Comparison of ENCODE assay signal across 8 cellular contexts in the genomic region with DNA sequence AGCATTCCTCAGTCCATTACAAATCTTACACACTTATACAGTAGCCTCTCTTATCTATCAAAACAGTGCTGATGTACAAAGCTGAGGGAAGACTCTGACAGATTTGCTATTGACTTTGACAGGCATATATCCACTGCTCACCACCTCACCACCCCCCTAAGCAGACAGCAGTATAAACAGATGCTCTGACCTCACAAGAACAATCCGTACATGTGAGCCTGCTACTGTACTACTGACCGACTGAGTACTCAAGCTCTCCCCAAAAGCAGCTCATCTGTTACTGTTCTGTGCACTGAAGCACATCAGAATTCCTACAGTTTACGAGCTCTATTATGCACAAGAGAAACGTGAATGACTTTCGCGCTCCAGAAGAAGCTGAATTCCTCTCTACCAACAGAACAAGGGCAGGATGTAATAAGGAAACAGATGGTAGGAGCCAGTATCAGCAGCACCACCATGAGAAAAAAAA.
DNase-seq lines count a peak whose midpoint lies in the region; ATAC-seq and TF ChIP-seq lines count a peak whose summit lies in the region.

No MANE protein-coding gene starts in this region.

- intact Hi-C loops in CD4-positive, alpha-beta T cell (cut with DNase I, micrococcal nuclease), result no loop called here

- H3K27ac ChIP-seq in CD4-positive, alpha-beta T cell (ENCODE audit: low read depth, low read length), result no peak overlapping the region

- no peaks in the 10 kb centered on the region for H3K9me3 ChIP-seq in CD4-positive, alpha-beta T cell (ENCODE audit: control insufficient read depth, low read length)

- POLR2A ChIA-PET in CD4-positive, alpha-beta T cell (lab: Charles Lee), result no interaction called here

- no peak overlapping the region for H3K4me3 Mint-ChIP-seq in progenitor cell of endocrine pancreas (ENCODE audit: low read depth)
- no peak overlapping the region for H3K4me3 Mint-ChIP-seq in CD4-positive, alpha-beta T cell

- H3K4me3 ChIP-seq in fibroblast of mammary gland (ENCODE audit: control insufficient read depth, low read depth, low read length), result no peak overlapping the region

- H3K9me3 Mint-ChIP-seq in progenitor cell of endocrine pancreas (ENCODE audit: low read depth), result no peaks in the 10 kb centered on the region
- peaks cover 2% of the 10 kb centered on the region for H3K9me3 Mint-ChIP-seq in CD4-positive, alpha-beta T cell

- no peaks in the 10 kb centered on the region for H3K27me3 ChIP-seq in CD4-positive, alpha-beta T cell (ENCODE audit: control insufficient read depth, insufficient read depth, low read length)

- H3K4me1 Mint-ChIP-seq in progenitor cell of endocrine pancreas (ENCODE audit: low read depth), result no peaks in the 10 kb centered on the region
- no peaks in the 10 kb centered on the region for H3K4me1 Mint-ChIP-seq in CD4-positive, alpha-beta T cell (ENCODE audit: low read depth)

- ATAC-seq in GM18498 (IDR thresholded peaks at IDR 0.05; ENCODE audit: unreplicated experiment), result peak; percentile 62
- ATAC-seq in CD4-positive, alpha-beta T cell (ENCODE audit: poor library complexity), result no peak
- ATAC-seq in GM19351 (IDR thresholded peaks at IDR 0.05; ENCODE audit: unreplicated experiment), result no peak

- H3K27me3 Mint-ChIP-seq in progenitor cell of endocrine pancreas, result no peaks in the 10 kb centered on the region
- H3K27me3 Mint-ChIP-seq in CD4-positive, alpha-beta T cell, result peaks cover 14% of the 10 kb centered on the region

- no peak overlapping the region for H3K27ac Mint-ChIP-seq in progenitor cell of endocrine pancreas
- H3K27ac Mint-ChIP-seq in CD4-positive, alpha-beta T cell, result no peak overlapping the region

- TF ChIP-seq CTCF in fibroblast of mammary gland (conservative IDR thresholded peaks at IDR 0.05; ENCODE audit: control insufficient read depth, insufficient read depth, low read depth, low read length), result no peak
- no peak for TF ChIP-seq CTCF in progenitor cell of endocrine pancreas (IDR thresholded peaks at IDR 0.05; ENCODE audit: unreplicated experiment)
- no peak for TF ChIP-seq CTCF in CD4-positive, alpha-beta T cell (IDR thresholded peaks at IDR 0.05)

- DNase-seq in NCI-H526 (lab: John Stamatoyannopoulos, UW), result peak; percentile 56 to 61
- DNase-seq in fibroblast of mammary gland (ENCODE audit: low read depth), result peak; percentile 7
- peak; percentile 77 for DNase-seq in renal cortical epithelial cell (ENCODE audit: low read depth)
- no peak for DNase-seq in progenitor cell of endocrine pancreas (ENCODE audit: low spot score, unreplicated experiment)
- no peak for DNase-seq in CD4-positive, alpha-beta T cell
- DNase-seq in NCI-H1048 (lab: John Stamatoyannopoulos, UW), result no peak

- CTCF ChIA-PET in CD4-positive, alpha-beta T cell (lab: Charles Lee), result no interaction called here

- H3K36me3 Mint-ChIP-seq in progenitor cell of endocrine pancreas (ENCODE audit: insufficient read depth), result no peaks in the 10 kb centered on the region
- no peaks in the 10 kb centered on the region for H3K36me3 Mint-ChIP-seq in CD4-positive, alpha-beta T cell (ENCODE audit: low read depth)

Comparison
In these comparisons a context has a peak if more than half of its experiments do, and no peak if none do; other contexts are left out.
1. DNase-seq: peak in NCI-H526 (2 of 2), fibroblast of mammary gland (single experiment) and renal cortical epithelial cell (single experiment); none in progenitor cell of endocrine pancreas (single experiment), CD4-positive, alpha-beta T cell (0 of 10) and NCI-H1048 (single experiment).